In the genomic region with DNA sequence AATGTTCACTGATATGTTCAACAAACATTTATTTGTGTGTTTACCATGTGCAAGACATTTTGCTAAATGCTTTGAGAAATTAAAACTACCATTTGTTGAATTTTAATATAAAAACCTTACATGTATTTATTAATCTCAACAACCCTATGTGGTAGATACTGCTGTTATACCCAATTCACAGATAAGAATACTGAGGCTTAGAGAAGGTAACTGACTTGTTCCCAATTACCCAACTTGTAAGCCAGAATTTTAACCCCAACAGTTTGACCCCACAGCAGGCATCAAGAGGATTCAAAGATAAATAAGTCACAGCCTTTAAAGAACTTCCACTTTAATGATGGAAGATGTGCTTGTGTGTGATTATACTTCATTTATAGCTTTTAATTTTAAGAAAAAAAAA, we compare ENCODE assay signal across 1 cellular context.
TF ChIP-seq lines count a peak whose summit lies in the region.

No MANE protein-coding gene starts in this region.

TF ChIP-seq in A549, 52 proteins besides CTCF, POLR2A, EP300 and RAD21 (continued from another document):
- TF ChIP-seq REST (IDR thresholded peaks at IDR 0.05) (no peak), ZC3H11A (IDR thresholded peaks at IDR 0.05) (no peak)
